Comparison of ENCODE assay signal across 8 cellular contexts in genomic region chr21:33267250-33267649, GRCh38. TPM values are rescaled to one million over a fixed set of nuclear protein-coding genes. Genes with fewer than 3 reads are reported as not detected.
A peak's percentile ranks its signal among the peaks of the same experiment; 100 is the strongest.
DNase-seq lines count a peak whose midpoint lies in the region; ATAC-seq, FAIRE-seq and TF ChIP-seq lines count a peak whose summit lies in the region.

No MANE protein-coding gene starts in this region.

- H2BK5ac ChIP-seq in H9 (ENCODE audit: insufficient read length, low read length) = no peak overlapping the region

- no peaks in the 10 kb centered on the region for H3K27me3 ChIP-seq in H9 (ENCODE audit: insufficient read depth, low read length)
- H3K27me3 ChIP-seq in small intestine (ENCODE audit: control insufficient read depth in 2 of 2, insufficient read depth in 2 of 2, low read length in 2 of 2) = no peaks in the 10 kb centered on the region

- H3K27ac Mint-ChIP-seq in H9 (no peak overlapping the region; a peak in 1 of 7 replicates), T-helper 17 cell (peak overlapping the region; percentile 97)

- H4K20me1 ChIP-seq in H9 (ENCODE audit: control insufficient read depth, insufficient read depth, insufficient read length) = no peaks in the 10 kb centered on the region

- H3K14ac ChIP-seq in H9 (ENCODE audit: insufficient read depth, low read length) = no peak overlapping the region

- ATAC-seq in T-helper 17 cell (no peak), HG03521 (IDR thresholded peaks at IDR 0.05; ENCODE audit: unreplicated experiment) (no peak)

- no peaks in the 10 kb centered on the region for H3K79me1 ChIP-seq in H9 (ENCODE audit: insufficient read depth, low read depth, low read length, poor library complexity, severe bottlenecking)

- no peak overlapping the region for H2BK20ac ChIP-seq in H9 (ENCODE audit: low read depth, low read length, poor library complexity, severe bottlenecking)

- H4K5ac ChIP-seq in H9 (ENCODE audit: insufficient read length, low read depth, low read length) = no peak overlapping the region

- no peak overlapping the region for H4K8ac ChIP-seq in H9 (replicated peaks; ENCODE audit: insufficient read length, low read depth, low read length)

- no peak overlapping the region for H3K4ac ChIP-seq in H9 (ENCODE audit: low read depth, low read length)

- H2BK15ac ChIP-seq in H9 (ENCODE audit: low read depth, low read length) = no peak overlapping the region

- no peaks in the 10 kb centered on the region for H3K9me3 Mint-ChIP-seq in H9

- peaks cover 18 to 21% of the 10 kb centered on the region in 2 experiments for H3K4me1 Mint-ChIP-seq in H9
- peaks cover 37% of the 10 kb centered on the region for H3K4me1 Mint-ChIP-seq in T-helper 17 cell

- no peak overlapping the region for H3T11ph ChIP-seq in H9 (ENCODE audit: low read length)

- H3K23me2 ChIP-seq in H9 (ENCODE audit: insufficient read length, low read depth, low read length, poor library complexity, severe bottlenecking) = no peaks in the 10 kb centered on the region

- H3K4me3 ChIP-seq in fibroblast of villous mesenchyme (ENCODE audit: low read depth, low read length) (peak overlapping the region; percentile 85), small intestine (ENCODE audit: low read depth in 1 of 2, low read length in 2 of 2) (peak overlapping the region; percentile 84 to 86)

- H2BK120ac ChIP-seq in H9 (ENCODE audit: low read depth, low read length, poor library complexity, severe bottlenecking) = no peak overlapping the region

- H3K23ac ChIP-seq in H9 (ENCODE audit: insufficient read length, low read depth, low read length) = no peak overlapping the region

- no peaks in the 10 kb centered on the region for H3K79me2 ChIP-seq in H9 (ENCODE audit: insufficient read depth, low read length)

- DNase-seq in H9 = no peak
- DNase-seq in T-helper 17 cell = no peak
- no peak for DNase-seq in fibroblast of villous mesenchyme (ENCODE audit: low read depth)
- DNase-seq in small intestine = peak; percentile 6
- DNase-seq in activated gamma-delta T cell treated with Interleukin-2 at 50 U/mL for 16 hours = no peak
- no peak for DNase-seq in 8988T
- no peak for DNase-seq in NCI-H2081 (lab: John Stamatoyannopoulos, UW)

- H3K27ac ChIP-seq in H9 (ENCODE audit: insufficient read length, low read depth, low read length) = no peak overlapping the region
- peak overlapping the region; percentile 77 to 94 for H3K27ac ChIP-seq in small intestine (ENCODE audit: low read depth in 1 of 2, low read length in 1 of 2)

- no peak for TF ChIP-seq CTCF in H9 (conservative IDR thresholded peaks at IDR 0.05)
- no peak for TF ChIP-seq CTCF in fibroblast of villous mesenchyme (IDR thresholded peaks at IDR 0.05; ENCODE audit: insufficient read depth, low read depth, low read length)

- H3K36me3 Mint-ChIP-seq in H9 (ENCODE audit: insufficient read depth in 1 of 3, low read depth in 3 of 3) (peaks cover 0 to 10% (median 4%) of the 10 kb centered on the region in 3 experiments; a peak in 4 of 7 replicates), T-helper 17 cell (ENCODE audit: low read depth) (peaks cover 8% of the 10 kb centered on the region)

- H4K91ac ChIP-seq in H9 (ENCODE audit: insufficient read length, low read depth, low read length) = no peak overlapping the region

- peaks cover 0 to 10% of the 10 kb centered on the region in 2 donors for H3K36me3 ChIP-seq in small intestine (ENCODE audit: control insufficient read depth in 2 of 2, insufficient read depth in 2 of 2, low read length in 2 of 2)

- H3K27me3 Mint-ChIP-seq in H9 (ENCODE audit: low read depth) (peaks cover 15% of the 10 kb centered on the region), T-helper 17 cell (no peaks in the 10 kb centered on the region)

- H3K4me2 ChIP-seq in H9 (ENCODE audit: insufficient read depth, insufficient read length, low read length) = peak overlapping the region; percentile 53

- H2AK5ac ChIP-seq in H9 (ENCODE audit: insufficient read length, low read length) = no peak overlapping the region

- H3K56ac ChIP-seq in H9 (ENCODE audit: insufficient read length, low read depth, low read length) = no peak overlapping the region

- H3K18ac ChIP-seq in H9 (ENCODE audit: insufficient read length, low read depth, low read length) = no peak overlapping the region

- no peak for FAIRE-seq in small intestine (lab: Jason Lieb, UNC)

- H2BK12ac ChIP-seq in H9 (ENCODE audit: insufficient read length, low read depth, low read length) = no peak overlapping the region

- H2AFZ ChIP-seq in H9 (ENCODE audit: low read length) = no peak overlapping the region

- H3K4me1 ChIP-seq in H9 (ENCODE audit: insufficient read depth, low read length) = no peaks in the 10 kb centered on the region
- H3K4me1 ChIP-seq in small intestine (ENCODE audit: control insufficient read depth in 2 of 2, insufficient read depth in 1 of 2, low read depth in 1 of 2, low read length in 1 of 2) = peaks cover 4 to 17% of the 10 kb centered on the region in 2 donors

- no peak overlapping the region for H3K9ac ChIP-seq in H9 (ENCODE audit: extremely low read depth, insufficient read length, low read length)

- H3K9me3 ChIP-seq in H9 (ENCODE audit: control insufficient read depth, low read depth, low read length) (no peaks in the 10 kb centered on the region), T-helper 17 cell (ENCODE audit: control insufficient read depth, low read length, poor library complexity, severe bottlenecking) (no peaks in the 10 kb centered on the region), small intestine (ENCODE audit: control insufficient read depth, low read depth) (no peaks in the 10 kb centered on the region)

- H3K4me3 Mint-ChIP-seq in H9 (peak overlapping the region; percentile 70 to 84), T-helper 17 cell (peak overlapping the region; percentile 98)

- no CpG with 5 or more reads among the region's 7 CpGs for WGBS in H9 (ENCODE audit: extremely low coverage, insufficient read length, low lambda C conversion rate)
- 65 to 73% (median 68%) methylated on average over 7 of the region's 7 CpGs for WGBS in small intestine, 3 donors

RNA-seq across cellular contexts. Expression of gene IL10RB, which starts 1.1 kb away (rescaled TPM):
- total RNA-seq in H9 (2021) (3.1 TPM in 2 replicates), T-helper 17 cell (10 to 100 TPM; 17.0 to 18.9 TPM), fibroblast of villous mesenchyme (34.5 and 60.9 TPM in 2 replicates)
- polyA plus RNA-seq in small intestine = 10 to 100 TPM; 30.9 to 46.7 (median 41.2) TPM

RNA-seq across cellular contexts. Expression of gene IFNAR2, which starts 37.5 kb away (rescaled TPM):
- 13.6 and 14.4 TPM in 2 replicates for total RNA-seq in H9 (2021)
- total RNA-seq in T-helper 17 cell = 10 to 100 TPM; 40.5 to 48.1 TPM
- 3.9 and 5.2 TPM in 2 replicates for total RNA-seq in fibroblast of villous mesenchyme
- 10 to 100 TPM in 2 of 3 donors, 1 to 10 TPM in 1; 4.9 to 15.8 (median 12.7) TPM for polyA plus RNA-seq in small intestine

RNA-seq across cellular contexts. Expression of gene IFNAR1, which starts 57.5 kb away (rescaled TPM):
- total RNA-seq in H9 (2021) (14.2 and 15.8 TPM in 2 replicates), T-helper 17 cell (10 to 100 TPM; 16.6 to 27.6 TPM), fibroblast of villous mesenchyme (12.9 and 19.0 TPM in 2 replicates)
- 10 to 100 TPM in 1 of 3 donors, 1 to 10 TPM in 2; 6.0 to 25.5 (median 9.2) TPM for polyA plus RNA-seq in small intestine
